Comparison of ENCODE assay signal across 1 cellular context in the genomic region with DNA sequence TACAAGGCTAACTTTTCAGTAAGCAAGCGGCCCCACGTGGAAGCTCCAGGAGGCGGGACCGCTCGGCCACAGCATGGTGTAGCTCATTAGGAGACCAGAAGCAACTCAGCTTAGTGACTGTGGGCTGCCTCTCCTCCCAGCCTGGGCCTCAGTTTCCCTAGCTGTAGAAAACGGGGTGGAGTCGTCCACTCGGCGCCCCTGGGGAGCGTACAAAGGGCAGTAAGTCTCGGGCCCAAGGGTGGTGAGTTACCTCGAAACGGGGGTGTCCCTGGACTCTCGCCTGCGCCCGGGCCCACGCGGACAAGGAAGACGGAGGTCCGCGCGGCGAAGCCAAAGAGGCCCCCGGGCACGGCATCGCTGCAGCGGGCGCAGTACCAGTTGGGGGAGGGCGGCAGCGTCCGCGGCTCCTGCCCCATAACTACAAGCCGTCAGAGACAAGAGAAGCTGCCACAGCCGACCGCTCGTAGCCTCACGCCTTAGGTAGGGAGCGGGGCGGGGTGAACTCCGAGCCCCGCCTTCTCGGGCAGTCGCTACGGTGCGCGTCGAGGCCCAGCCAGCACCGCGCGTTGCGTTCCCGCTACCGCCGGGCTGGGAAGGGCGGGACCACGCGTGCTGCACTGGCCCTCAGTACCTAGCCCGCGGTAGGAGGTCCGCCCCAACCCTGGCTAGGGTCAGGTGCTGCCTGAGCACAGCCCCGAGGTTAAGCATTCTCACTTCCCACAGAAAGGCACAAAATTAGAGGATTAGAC.
TF ChIP-seq lines count a peak whose summit lies in the region.

Gene GEMIN5, minus strand, starts transcription at position 494 of the 749 bp plus-strand sequence. Its CDS starts 78 bp downstream, at position 416.

TF ChIP-seq in HepG2, 621 proteins besides CTCF, POLR2A, EP300 and RAD21 (continued from another document and continues in another):
- TF ChIP-seq, protein P1, sequence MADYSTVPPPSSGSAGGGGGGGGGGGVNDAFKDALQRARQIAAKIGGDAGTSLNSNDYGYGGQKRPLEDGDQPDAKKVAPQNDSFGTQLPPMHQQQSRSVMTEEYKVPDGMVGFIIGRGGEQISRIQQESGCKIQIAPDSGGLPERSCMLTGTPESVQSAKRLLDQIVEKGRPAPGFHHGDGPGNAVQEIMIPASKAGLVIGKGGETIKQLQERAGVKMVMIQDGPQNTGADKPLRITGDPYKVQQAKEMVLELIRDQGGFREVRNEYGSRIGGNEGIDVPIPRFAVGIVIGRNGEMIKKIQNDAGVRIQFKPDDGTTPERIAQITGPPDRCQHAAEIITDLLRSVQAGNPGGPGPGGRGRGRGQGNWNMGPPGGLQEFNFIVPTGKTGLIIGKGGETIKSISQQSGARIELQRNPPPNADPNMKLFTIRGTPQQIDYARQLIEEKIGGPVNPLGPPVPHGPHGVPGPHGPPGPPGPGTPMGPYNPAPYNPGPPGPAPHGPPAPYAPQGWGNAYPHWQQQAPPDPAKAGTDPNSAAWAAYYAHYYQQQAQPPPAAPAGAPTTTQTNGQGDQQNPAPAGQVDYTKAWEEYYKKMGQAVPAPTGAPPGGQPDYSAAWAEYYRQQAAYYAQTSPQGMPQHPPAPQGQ (CRISPR knock-in tag; IDR thresholded peaks at IDR 0.05; ENCODE audit: borderline replicate concordance): no peak
- TF ChIP-seq SP1 (IDR thresholded peaks at IDR 0.05): no peak
- TF ChIP-seq SP1 (CRISPR knock-in tag; IDR thresholded peaks at IDR 0.05): peak; percentile 94
- TF ChIP-seq, protein P2, sequence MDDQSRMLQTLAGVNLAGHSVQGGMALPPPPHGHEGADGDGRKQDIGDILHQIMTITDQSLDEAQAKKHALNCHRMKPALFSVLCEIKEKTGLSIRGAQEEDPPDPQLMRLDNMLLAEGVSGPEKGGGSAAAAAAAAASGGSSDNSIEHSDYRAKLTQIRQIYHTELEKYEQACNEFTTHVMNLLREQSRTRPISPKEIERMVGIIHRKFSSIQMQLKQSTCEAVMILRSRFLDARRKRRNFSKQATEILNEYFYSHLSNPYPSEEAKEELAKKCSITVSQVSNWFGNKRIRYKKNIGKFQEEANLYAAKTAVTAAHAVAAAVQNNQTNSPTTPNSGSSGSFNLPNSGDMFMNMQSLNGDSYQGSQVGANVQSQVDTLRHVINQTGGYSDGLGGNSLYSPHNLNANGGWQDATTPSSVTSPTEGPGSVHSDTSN (CRISPR knock-in tag; IDR thresholded peaks at IDR 0.05; ENCODE audit: borderline replicate concordance): no peak
- TF ChIP-seq MLLT10 (CRISPR knock-in tag; IDR thresholded peaks at IDR 0.05): no peak
- TF ChIP-seq, protein P3, sequence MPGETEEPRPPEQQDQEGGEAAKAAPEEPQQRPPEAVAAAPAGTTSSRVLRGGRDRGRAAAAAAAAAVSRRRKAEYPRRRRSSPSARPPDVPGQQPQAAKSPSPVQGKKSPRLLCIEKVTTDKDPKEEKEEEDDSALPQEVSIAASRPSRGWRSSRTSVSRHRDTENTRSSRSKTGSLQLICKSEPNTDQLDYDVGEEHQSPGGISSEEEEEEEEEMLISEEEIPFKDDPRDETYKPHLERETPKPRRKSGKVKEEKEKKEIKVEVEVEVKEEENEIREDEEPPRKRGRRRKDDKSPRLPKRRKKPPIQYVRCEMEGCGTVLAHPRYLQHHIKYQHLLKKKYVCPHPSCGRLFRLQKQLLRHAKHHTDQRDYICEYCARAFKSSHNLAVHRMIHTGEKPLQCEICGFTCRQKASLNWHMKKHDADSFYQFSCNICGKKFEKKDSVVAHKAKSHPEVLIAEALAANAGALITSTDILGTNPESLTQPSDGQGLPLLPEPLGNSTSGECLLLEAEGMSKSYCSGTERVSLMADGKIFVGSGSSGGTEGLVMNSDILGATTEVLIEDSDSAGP (CRISPR knock-in tag; IDR thresholded peaks at IDR 0.05; ENCODE audit: borderline replicate concordance): peak; percentile 94
- peak; percentile 56; the same call in 1 of the 2 replicates for TF ChIP-seq ZNF431 (CRISPR knock-in tag; IDR thresholded peaks at IDR 0.05; ENCODE audit: borderline replicate concordance, low read depth)
- no peak for TF ChIP-seq NR3C1 (CRISPR knock-in tag; IDR thresholded peaks at IDR 0.05)
- TF ChIP-seq, protein P4, sequence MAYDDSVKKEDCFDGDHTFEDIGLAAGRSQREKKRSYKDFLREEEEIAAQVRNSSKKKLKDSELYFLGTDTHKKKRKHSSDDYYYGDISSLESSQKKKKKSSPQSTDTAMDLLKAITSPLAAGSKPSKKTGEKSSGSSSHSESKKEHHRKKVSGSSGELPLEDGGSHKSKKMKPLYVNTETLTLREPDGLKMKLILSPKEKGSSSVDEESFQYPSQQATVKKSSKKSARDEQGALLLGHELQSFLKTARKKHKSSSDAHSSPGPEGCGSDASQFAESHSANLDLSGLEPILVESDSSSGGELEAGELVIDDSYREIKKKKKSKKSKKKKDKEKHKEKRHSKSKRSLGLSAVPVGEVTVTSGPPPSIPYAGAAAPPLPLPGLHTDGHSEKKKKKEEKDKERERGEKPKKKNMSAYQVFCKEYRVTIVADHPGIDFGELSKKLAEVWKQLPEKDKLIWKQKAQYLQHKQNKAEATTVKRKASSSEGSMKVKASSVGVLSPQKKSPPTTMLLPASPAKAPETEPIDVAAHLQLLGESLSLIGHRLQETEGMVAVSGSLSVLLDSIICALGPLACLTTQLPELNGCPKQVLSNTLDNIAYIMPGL (CRISPR knock-in tag; IDR thresholded peaks at IDR 0.05; ENCODE audit: borderline replicate concordance in 1 of 2, low read depth in 1 of 2): peak; percentile 64 to 90
- peak; percentile 27; the same call in 1 of the 2 replicates for TF ChIP-seq ZNF616 (CRISPR knock-in tag; IDR thresholded peaks at IDR 0.05; ENCODE audit: low read depth)
- 0 out of 2 replicates have a peak, but pooled peaks have one; percentile 32 for TF ChIP-seq AHR (CRISPR knock-in tag; IDR thresholded peaks at IDR 0.05)
- TF ChIP-seq, protein P5, sequence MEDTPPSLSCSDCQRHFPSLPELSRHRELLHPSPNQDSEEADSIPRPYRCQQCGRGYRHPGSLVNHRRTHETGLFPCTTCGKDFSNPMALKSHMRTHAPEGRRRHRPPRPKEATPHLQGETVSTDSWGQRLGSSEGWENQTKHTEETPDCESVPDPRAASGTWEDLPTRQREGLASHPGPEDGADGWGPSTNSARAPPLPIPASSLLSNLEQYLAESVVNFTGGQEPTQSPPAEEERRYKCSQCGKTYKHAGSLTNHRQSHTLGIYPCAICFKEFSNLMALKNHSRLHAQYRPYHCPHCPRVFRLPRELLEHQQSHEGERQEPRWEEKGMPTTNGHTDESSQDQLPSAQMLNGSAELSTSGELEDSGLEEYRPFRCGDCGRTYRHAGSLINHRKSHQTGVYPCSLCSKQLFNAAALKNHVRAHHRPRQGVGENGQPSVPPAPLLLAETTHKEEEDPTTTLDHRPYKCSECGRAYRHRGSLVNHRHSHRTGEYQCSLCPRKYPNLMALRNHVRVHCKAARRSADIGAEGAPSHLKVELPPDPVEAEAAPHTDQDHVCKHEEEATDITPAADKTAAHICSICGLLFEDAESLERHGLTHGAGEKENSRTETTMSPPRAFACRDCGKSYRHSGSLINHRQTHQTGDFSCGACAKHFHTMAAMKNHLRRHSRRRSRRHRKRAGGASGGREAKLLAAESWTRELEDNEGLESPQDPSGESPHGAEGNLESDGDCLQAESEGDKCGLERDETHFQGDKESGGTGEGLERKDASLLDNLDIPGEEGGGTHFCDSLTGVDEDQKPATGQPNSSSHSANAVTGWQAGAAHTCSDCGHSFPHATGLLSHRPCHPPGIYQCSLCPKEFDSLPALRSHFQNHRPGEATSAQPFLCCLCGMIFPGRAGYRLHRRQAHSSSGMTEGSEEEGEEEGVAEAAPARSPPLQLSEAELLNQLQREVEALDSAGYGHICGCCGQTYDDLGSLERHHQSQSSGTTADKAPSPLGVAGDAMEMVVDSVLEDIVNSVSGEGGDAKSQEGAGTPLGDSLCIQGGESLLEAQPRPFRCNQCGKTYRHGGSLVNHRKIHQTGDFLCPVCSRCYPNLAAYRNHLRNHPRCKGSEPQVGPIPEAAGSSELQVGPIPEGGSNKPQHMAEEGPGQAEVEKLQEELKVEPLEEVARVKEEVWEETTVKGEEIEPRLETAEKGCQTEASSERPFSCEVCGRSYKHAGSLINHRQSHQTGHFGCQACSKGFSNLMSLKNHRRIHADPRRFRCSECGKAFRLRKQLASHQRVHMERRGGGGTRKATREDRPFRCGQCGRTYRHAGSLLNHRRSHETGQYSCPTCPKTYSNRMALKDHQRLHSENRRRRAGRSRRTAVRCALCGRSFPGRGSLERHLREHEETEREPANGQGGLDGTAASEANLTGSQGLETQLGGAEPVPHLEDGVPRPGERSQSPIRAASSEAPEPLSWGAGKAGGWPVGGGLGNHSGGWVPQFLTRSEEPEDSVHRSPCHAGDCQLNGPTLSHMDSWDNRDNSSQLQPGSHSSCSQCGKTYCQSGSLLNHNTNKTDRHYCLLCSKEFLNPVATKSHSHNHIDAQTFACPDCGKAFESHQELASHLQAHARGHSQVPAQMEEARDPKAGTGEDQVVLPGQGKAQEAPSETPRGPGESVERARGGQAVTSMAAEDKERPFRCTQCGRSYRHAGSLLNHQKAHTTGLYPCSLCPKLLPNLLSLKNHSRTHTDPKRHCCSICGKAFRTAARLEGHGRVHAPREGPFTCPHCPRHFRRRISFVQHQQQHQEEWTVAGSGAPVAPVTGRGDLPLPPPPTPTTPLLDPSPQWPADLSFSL (CRISPR knock-in tag; IDR thresholded peaks at IDR 0.05): no peak
- no peak for TF ChIP-seq SATB2 (CRISPR knock-in tag; IDR thresholded peaks at IDR 0.05)
- no peak for TF ChIP-seq MED13 (CRISPR knock-in tag; IDR thresholded peaks at IDR 0.05)
- 0 out of 2 replicates have a peak, but pooled peaks have one; percentile 82 for TF ChIP-seq ZNF432 (CRISPR knock-in tag; IDR thresholded peaks at IDR 0.05; ENCODE audit: borderline replicate concordance)
- no peak for TF ChIP-seq ZNF468 (CRISPR knock-in tag; IDR thresholded peaks at IDR 0.05)
- TF ChIP-seq EED (CRISPR knock-in tag; IDR thresholded peaks at IDR 0.05): peak; percentile 82; the same call in 1 of the 2 replicates
- TF ChIP-seq, protein P6, sequence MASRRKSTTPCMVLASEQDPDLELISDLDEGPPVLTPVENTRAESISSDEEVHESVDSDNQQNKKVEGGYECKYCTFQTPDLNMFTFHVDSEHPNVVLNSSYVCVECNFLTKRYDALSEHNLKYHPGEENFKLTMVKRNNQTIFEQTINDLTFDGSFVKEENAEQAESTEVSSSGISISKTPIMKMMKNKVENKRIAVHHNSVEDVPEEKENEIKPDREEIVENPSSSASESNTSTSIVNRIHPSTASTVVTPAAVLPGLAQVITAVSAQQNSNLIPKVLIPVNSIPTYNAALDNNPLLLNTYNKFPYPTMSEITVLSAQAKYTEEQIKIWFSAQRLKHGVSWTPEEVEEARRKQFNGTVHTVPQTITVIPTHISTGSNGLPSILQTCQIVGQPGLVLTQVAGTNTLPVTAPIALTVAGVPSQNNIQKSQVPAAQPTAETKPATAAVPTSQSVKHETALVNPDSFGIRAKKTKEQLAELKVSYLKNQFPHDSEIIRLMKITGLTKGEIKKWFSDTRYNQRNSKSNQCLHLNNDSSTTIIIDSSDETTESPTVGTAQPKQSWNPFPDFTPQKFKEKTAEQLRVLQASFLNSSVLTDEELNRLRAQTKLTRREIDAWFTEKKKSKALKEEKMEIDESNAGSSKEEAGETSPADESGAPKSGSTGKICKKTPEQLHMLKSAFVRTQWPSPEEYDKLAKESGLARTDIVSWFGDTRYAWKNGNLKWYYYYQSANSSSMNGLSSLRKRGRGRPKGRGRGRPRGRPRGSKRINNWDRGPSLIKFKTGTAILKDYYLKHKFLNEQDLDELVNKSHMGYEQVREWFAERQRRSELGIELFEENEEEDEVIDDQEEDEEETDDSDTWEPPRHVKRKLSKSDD (CRISPR knock-in tag; IDR thresholded peaks at IDR 0.05; ENCODE audit: low read depth): no peak
- TF ChIP-seq LCORL (IDR thresholded peaks at IDR 0.05): no peak
- peak; percentile 64 for TF ChIP-seq LCORL (CRISPR knock-in tag; IDR thresholded peaks at IDR 0.05)
- TF ChIP-seq ZNF280B (CRISPR knock-in tag; IDR thresholded peaks at IDR 0.05; ENCODE audit: borderline replicate concordance): peak; percentile 84
- TF ChIP-seq NFE2L1 (CRISPR knock-in tag; IDR thresholded peaks at IDR 0.05; ENCODE audit: borderline replicate concordance): no peak; the same call in 1 of the 2 replicates
- peak; percentile 77; the same call in 1 of the 2 replicates for TF ChIP-seq ZNF512 (CRISPR knock-in tag; IDR thresholded peaks at IDR 0.05)
